In the genomic region with DNA sequence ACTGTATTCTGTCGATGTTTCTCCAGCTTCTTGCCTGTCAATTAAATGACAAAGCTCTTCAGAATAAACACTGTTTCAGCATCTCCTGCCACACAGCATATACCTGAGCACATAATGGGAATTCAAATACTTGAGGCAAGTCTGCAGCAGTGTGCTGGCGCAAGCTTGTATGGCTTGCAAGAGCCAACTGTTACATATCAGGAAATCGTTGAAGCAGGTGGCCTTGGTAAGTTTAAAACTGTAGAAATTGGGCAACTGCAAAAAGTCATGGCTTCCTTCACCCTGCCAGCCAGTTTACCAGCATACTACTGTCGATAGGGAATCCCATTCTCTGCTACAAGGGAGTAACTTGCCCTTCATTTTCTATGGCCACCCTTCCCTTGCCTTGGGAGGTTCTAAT, we compare ENCODE assay signal across 1 cellular context.
TF ChIP-seq lines count a peak whose summit lies in the region.

No MANE protein-coding gene starts in this region.

TF ChIP-seq in GM23338, 12 proteins besides CTCF, POLR2A, EP300 and RAD21:
- TF ChIP-seq ZNF331 (CRISPR knock-in tag; IDR thresholded peaks at IDR 0.05; ENCODE audit: low read depth) (no peak), STAT1 (IDR thresholded peaks at IDR 0.05; ENCODE audit: unreplicated experiment) (no peak), NANOG (IDR thresholded peaks at IDR 0.05; ENCODE audit: borderline replicate concordance) (no peak), ZNF114 (CRISPR knock-in tag; IDR thresholded peaks at IDR 0.05) (no peak), EZH2phosphoT487 (IDR thresholded peaks at IDR 0.05; ENCODE audit: unreplicated experiment) (no peak), JUNB (IDR thresholded peaks at IDR 0.05; ENCODE audit: unreplicated experiment) (no peak), EZH2 (IDR thresholded peaks at IDR 0.05; ENCODE audit: low read depth, unreplicated experiment) (no peak), POLR2AphosphoS5 (IDR thresholded peaks at IDR 0.05; ENCODE audit: low read depth) (no peak), CREB1 (CRISPR knock-in tag; IDR thresholded peaks at IDR 0.05; ENCODE audit: low read depth) (no peak)
- TF ChIP-seq, protein P1, sequence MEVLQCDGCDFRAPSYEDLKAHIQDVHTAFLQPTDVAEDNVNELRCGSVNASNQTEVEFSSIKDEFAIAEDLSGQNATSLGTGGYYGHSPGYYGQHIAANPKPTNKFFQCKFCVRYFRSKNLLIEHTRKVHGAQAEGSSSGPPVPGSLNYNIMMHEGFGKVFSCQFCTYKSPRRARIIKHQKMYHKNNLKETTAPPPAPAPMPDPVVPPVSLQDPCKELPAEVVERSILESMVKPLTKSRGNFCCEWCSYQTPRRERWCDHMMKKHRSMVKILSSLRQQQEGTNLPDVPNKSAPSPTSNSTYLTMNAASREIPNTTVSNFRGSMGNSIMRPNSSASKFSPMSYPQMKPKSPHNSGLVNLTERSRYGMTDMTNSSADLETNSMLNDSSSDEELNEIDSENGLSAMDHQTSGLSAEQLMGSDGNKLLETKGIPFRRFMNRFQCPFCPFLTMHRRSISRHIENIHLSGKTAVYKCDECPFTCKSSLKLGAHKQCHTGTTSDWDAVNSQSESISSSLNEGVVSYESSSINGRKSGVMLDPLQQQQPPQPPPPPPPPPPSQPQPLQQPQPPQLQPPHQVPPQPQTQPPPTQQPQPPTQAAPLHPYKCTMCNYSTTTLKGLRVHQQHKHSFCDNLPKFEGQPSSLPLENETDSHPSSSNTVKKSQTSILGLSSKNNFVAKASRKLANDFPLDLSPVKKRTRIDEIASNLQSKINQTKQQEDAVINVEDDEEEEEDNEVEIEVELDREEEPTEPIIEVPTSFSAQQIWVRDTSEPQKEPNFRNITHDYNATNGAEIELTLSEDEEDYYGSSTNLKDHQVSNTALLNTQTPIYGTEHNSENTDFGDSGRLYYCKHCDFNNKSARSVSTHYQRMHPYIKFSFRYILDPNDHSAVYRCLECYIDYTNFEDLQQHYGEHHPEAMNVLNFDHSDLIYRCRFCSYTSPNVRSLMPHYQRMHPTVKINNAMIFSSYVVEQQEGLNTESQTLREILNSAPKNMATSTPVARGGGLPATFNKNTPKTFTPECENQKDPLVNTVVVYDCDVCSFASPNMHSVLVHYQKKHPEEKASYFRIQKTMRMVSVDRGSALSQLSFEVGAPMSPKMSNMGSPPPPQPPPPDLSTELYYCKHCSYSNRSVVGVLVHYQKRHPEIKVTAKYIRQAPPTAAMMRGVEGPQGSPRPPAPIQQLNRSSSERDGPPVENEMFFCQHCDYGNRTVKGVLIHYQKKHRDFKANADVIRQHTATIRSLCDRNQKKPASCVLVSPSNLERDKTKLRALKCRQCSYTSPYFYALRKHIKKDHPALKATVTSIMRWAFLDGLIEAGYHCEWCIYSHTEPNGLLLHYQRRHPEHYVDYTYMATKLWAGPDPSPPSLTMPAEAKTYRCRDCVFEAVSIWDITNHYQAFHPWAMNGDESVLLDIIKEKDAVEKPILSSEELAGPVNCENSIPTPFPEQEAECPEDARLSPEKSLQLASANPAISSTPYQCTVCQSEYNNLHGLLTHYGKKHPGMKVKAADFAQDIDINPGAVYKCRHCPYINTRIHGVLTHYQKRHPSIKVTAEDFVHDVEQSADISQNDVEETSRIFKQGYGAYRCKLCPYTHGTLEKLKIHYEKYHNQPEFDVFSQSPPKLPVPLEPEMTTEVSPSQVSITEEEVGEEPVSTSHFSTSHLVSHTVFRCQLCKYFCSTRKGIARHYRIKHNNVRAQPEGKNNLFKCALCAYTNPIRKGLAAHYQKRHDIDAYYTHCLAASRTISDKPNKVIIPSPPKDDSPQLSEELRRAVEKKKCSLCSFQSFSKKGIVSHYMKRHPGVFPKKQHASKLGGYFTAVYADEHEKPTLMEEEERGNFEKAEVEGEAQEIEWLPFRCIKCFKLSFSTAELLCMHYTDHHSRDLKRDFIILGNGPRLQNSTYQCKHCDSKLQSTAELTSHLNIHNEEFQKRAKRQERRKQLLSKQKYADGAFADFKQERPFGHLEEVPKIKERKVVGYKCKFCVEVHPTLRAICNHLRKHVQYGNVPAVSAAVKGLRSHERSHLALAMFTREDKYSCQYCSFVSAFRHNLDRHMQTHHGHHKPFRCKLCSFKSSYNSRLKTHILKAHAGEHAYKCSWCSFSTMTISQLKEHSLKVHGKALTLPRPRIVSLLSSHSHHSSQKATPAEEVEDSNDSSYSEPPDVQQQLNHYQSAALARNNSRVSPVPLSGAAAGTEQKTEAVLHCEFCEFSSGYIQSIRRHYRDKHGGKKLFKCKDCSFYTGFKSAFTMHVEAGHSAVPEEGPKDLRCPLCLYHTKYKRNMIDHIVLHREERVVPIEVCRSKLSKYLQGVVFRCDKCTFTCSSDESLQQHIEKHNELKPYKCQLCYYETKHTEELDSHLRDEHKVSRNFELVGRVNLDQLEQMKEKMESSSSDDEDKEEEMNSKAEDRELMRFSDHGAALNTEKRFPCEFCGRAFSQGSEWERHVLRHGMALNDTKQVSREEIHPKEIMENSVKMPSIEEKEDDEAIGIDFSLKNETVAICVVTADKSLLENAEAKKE (CRISPR knock-in tag; IDR thresholded peaks at IDR 0.05) = no peak
- TF ChIP-seq, protein P2, sequence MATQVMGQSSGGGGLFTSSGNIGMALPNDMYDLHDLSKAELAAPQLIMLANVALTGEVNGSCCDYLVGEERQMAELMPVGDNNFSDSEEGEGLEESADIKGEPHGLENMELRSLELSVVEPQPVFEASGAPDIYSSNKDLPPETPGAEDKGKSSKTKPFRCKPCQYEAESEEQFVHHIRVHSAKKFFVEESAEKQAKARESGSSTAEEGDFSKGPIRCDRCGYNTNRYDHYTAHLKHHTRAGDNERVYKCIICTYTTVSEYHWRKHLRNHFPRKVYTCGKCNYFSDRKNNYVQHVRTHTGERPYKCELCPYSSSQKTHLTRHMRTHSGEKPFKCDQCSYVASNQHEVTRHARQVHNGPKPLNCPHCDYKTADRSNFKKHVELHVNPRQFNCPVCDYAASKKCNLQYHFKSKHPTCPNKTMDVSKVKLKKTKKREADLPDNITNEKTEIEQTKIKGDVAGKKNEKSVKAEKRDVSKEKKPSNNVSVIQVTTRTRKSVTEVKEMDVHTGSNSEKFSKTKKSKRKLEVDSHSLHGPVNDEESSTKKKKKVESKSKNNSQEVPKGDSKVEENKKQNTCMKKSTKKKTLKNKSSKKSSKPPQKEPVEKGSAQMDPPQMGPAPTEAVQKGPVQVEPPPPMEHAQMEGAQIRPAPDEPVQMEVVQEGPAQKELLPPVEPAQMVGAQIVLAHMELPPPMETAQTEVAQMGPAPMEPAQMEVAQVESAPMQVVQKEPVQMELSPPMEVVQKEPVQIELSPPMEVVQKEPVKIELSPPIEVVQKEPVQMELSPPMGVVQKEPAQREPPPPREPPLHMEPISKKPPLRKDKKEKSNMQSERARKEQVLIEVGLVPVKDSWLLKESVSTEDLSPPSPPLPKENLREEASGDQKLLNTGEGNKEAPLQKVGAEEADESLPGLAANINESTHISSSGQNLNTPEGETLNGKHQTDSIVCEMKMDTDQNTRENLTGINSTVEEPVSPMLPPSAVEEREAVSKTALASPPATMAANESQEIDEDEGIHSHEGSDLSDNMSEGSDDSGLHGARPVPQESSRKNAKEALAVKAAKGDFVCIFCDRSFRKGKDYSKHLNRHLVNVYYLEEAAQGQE (IDR thresholded peaks at IDR 0.05; ENCODE audit: unreplicated experiment) = no peak
- TF ChIP-seq, protein P3, sequence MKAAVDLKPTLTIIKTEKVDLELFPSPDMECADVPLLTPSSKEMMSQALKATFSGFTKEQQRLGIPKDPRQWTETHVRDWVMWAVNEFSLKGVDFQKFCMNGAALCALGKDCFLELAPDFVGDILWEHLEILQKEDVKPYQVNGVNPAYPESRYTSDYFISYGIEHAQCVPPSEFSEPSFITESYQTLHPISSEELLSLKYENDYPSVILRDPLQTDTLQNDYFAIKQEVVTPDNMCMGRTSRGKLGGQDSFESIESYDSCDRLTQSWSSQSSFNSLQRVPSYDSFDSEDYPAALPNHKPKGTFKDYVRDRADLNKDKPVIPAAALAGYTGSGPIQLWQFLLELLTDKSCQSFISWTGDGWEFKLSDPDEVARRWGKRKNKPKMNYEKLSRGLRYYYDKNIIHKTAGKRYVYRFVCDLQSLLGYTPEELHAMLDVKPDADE (IDR thresholded peaks at IDR 0.05) = no peak
